Comparison of ENCODE assay signal across 18 cellular contexts in the genomic region with DNA sequence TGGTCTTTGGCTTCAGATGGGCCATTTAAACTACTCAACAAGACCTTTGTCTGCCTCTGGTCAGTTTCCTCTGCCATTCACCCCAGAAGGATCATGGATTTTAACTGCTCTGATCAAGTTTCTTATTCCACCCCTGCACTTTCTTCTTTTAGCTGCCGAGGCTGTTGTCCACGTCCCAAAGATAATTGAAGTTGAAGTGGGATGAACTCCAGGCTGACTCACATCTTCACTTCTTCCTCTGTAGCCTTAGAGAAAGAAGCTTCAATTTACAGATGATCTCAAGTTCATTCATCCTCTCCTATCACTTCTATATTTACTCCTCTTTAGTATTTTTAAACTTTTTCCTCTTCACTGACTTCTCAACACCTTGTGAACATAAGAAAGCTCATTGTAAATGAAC.
"Had no signal": no experiment of that assay in that cellular context is flagged by ENCODE, and none has a peak within 500 bp of the region (broad histone marks: within the 10 kb centered on the region; RNA-seq: fewer than 3 reads in every experiment).

No MANE protein-coding gene starts in this region.

- H3K4me3 ChIP-seq: cardiac muscle cell, lung, sigmoid colon, thyroid gland had no signal

- H2AFZ ChIP-seq: parathyroid adenoma had no signal

- H3K9ac ChIP-seq: parathyroid adenoma had no signal

- H3K36me3 ChIP-seq: cardiac muscle cell, sigmoid colon, thyroid gland had no signal

- H3K27ac ChIP-seq: cardiac muscle cell, foreskin keratinocyte, parathyroid adenoma, sigmoid colon, thyroid gland had no signal

- H3K27me3 ChIP-seq: cardiac muscle cell, sigmoid colon, thyroid gland had no signal

- DNase-seq: activated CD4-positive, CD25-positive, alpha-beta regulatory T cell treated with anti-CD3 and anti-CD28 coated beads, Interleukin-2, amount 50 U/mL, for 72 hours; activated naive CD4-positive, alpha-beta T cell treated with Interleukin-2 at 50 U/mL for 16 hours; activated naive CD8-positive, alpha-beta T cell treated with anti-CD3 and anti-CD28 coated beads, Interleukin-2, amount 50 U/mL, for 24 hours; activated T-cell treated with anti-CD3 and anti-CD28 coated beads for 4 hours; foreskin keratinocyte; head of caudate nucleus; left colon; naive thymus-derived CD8-positive, alpha-beta T cell; sigmoid colon; stimulated activated CD4-positive, alpha-beta T cell treated with anti-CD3 and anti-CD28 coated beads, Interleukin-12 subunit alpha, Interleukin-12 subunit beta, amount 100 ng/mL, for 4 hours; stimulated activated CD4-positive, alpha-beta T cell treated with anti-CD3 and anti-CD28 coated beads, Interleukin-2, amount 100 ng/mL, for 24 hours; SW 1271; thyroid gland had no signal

- H3K4me1 ChIP-seq: foreskin keratinocyte, parathyroid adenoma, sigmoid colon, thyroid gland had no signal

- H3K79me2 ChIP-seq: parathyroid adenoma had no signal

- H3K9me3 ChIP-seq: sigmoid colon, thyroid gland had no signal

- ATAC-seq: activated naive CD8-positive, alpha-beta T cell treated with anti-CD3 and anti-CD28 coated beads, Interleukin-2, amount 50 U/mL, for 24 hours; activated T-helper 17 cell treated with anti-CD3 and anti-CD28 coated beads, Interleukin-2, amount 50 U/mL, for 72 hours; foreskin keratinocyte; left colon; naive thymus-derived CD8-positive, alpha-beta T cell; stimulated activated memory B cell treated with anti-CD40 and anti-IgM and Interleukin-4, amounts not matched to agents 10 μg/mL and 1 μg/mL and 100 μg/mL, for 72 hours had no signal
